Comparison of ENCODE assay signal across 17 cellular contexts in genomic region chr3:87191641-87192040, GRCh38.
"Had no signal": no experiment of that assay in that cellular context is flagged by ENCODE, and none has a peak within 500 bp of the region (broad histone marks: within the 10 kb centered on the region; RNA-seq: fewer than 3 reads in every experiment).

No MANE protein-coding gene starts in this region.

- H3K36me3 Mint-ChIP-seq: activated naive CD4-positive, alpha-beta T cell treated with anti-CD3 and anti-CD28 coated beads, Interleukin-2, amount 10 ng/mL, durations not matched to agents 7 days and 5 days; natural killer cell had no signal

- H3K4me3 ChIP-seq: cardiac muscle cell, mucosa of descending colon, right atrium auricular region, smooth muscle cell, tibial nerve, vagina had no signal

- H3K4me1 Mint-ChIP-seq: activated CD4-positive, alpha-beta T cell treated with anti-CD3 and anti-CD28 coated beads, Interleukin-2, amount 10 ng/mL, durations not matched to agents 7 days and 5 days; activated naive CD4-positive, alpha-beta T cell treated with anti-CD3 and anti-CD28 coated beads, Interleukin-2, amount 10 ng/mL, durations not matched to agents 7 days and 5 days; natural killer cell had no signal

- H3K27ac Mint-ChIP-seq: activated CD4-positive, alpha-beta T cell treated with anti-CD3 and anti-CD28 coated beads, Interleukin-2, amount 10 ng/mL, durations not matched to agents 7 days and 5 days; activated naive CD4-positive, alpha-beta T cell treated with anti-CD3 and anti-CD28 coated beads, Interleukin-2, amount 10 ng/mL, durations not matched to agents 7 days and 5 days; activated T-helper 2 cell treated with anti-CD3 and anti-CD28 coated beads, Interferon-gamma antibody, Interleukin-2, Interleukin-4, amounts not matched to agents 10 μg/mL and 5 μg/mL and 100 μg/mL, durations not matched to agents 14 hours and 24 hours and 36 hours; natural killer cell; progenitor cell of endocrine pancreas had no signal

- H3K27ac ChIP-seq: cardiac muscle cell, neutrophil, right atrium auricular region, tibial nerve, vagina had no signal

- H3K27me3 Mint-ChIP-seq: activated naive CD4-positive, alpha-beta T cell treated with anti-CD3 and anti-CD28 coated beads, Interleukin-2, amount 10 ng/mL, durations not matched to agents 7 days and 5 days; progenitor cell of endocrine pancreas had no signal

- H3K36me3 ChIP-seq: cardiac muscle cell, neutrophil, right atrium auricular region, tibial nerve, vagina had no signal

- H3K4me2 ChIP-seq: smooth muscle cell had no signal

- H3K27me3 ChIP-seq: cardiac muscle cell, neutrophil, right atrium auricular region, tibial nerve, vagina had no signal

- DNase-seq: activated CD4-positive, alpha-beta T cell treated with anti-CD3 and anti-CD28 coated beads, Interleukin-2, amount 10 ng/mL, durations not matched to agents 7 days and 5 days; activated CD4-positive, CD25-positive, alpha-beta regulatory T cell; activated naive CD4-positive, alpha-beta T cell treated with anti-CD3 and anti-CD28 coated beads, Interleukin-2, amount 10 ng/mL, durations not matched to agents 7 days and 5 days; mucosa of descending colon; natural killer cell; stimulated activated CD4-positive, alpha-beta T cell treated with anti-CD3 and anti-CD28 coated beads, Interleukin-4, amount 100 ng/mL, for 4 hours; stimulated activated CD8-positive, alpha-beta memory T cell treated with anti-CD3 and anti-CD28 coated beads, Interleukin-4, amount 100 ng/mL, for 48 hours; stimulated activated naive CD4-positive, alpha-beta T cell treated with Interleukin-2 at 50 U/mL for 16 hours; substantia nigra had no signal

- H3K4me1 ChIP-seq: right atrium auricular region, tibial nerve, vagina had no signal

- H3K4me3 Mint-ChIP-seq: activated CD4-positive, alpha-beta T cell treated with anti-CD3 and anti-CD28 coated beads, Interleukin-2, amount 10 ng/mL, durations not matched to agents 7 days and 5 days; activated naive CD4-positive, alpha-beta T cell treated with anti-CD3 and anti-CD28 coated beads, Interleukin-2, amount 10 ng/mL, durations not matched to agents 7 days and 5 days; natural killer cell had no signal

- H3K9me3 ChIP-seq: mucosa of descending colon, neutrophil, vagina had no signal
